26 cellular contexts compared by ENCODE assay signal in the genomic region with DNA sequence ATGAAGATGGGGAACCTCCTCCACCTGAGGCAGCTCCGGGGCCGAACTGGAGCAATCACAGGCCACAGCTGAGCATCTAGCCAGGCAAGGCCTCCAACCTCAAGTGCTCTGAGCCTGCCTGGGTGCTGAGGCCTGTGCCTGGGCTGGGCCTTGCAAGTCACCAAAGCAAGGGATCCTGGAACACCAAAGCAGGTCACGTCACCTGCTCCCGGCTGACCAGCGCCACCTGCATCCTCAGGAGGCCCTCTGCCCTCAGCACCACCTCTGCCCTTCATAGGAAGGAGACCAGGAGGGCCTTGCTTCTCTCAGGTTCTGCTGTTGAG.
"Had no signal": no experiment of that assay in that cellular context is flagged by ENCODE, and none has a peak within 500 bp of the region (broad histone marks: within the 10 kb centered on the region; RNA-seq: fewer than 3 reads in every experiment).

No MANE protein-coding gene starts in this region.

- H3K4me1 Mint-ChIP-seq: immature natural killer cell had no signal

- H3K4me1 ChIP-seq: body of pancreas, left lung, tibial nerve had no signal

- DNase-seq: activated B cell treated with CpG ODN at 0.5 μM for 24 hours; activated CD4-positive, alpha-beta memory T cell treated with anti-CD3 and anti-CD28 coated beads for 36 hours; activated CD4-positive, alpha-beta T cell treated with anti-CD3 and anti-CD28 coated beads for 36 hours; activated effector memory CD4-positive, alpha-beta T cell treated with anti-CD3 and anti-CD28 coated beads, Interleukin-2, amount 50 U/mL, for 16 hours; activated naive CD4-positive, alpha-beta T cell treated with anti-CD3 and anti-CD28 coated beads, Interleukin-2, amount 50 U/mL, for 16 hours; activated naive CD8-positive, alpha-beta T cell treated with anti-CD3 and anti-CD28 coated beads, Interleukin-2, amount 50 U/mL, for 24 hours; activated T-cell treated with anti-CD3 and anti-CD28 coated beads for 4 hours; body of pancreas; effector CD8-positive, alpha-beta T cell; foreskin melanocyte; glutamatergic neuron; immature natural killer cell; kidney glomerular epithelial cell; stimulated activated CD4-positive, alpha-beta T cell treated with anti-CD3 and anti-CD28 coated beads, Interleukin-2, amount 100 ng/mL, for 48 hours; stimulated activated naive CD4-positive, alpha-beta T cell treated with Interleukin-2 at 50 U/mL for 16 hours; T1000 had no signal

- H3K36me3 Mint-ChIP-seq: activated CD4-positive, alpha-beta memory T cell treated with anti-CD3 and anti-CD28 coated beads for 36 hours; immature natural killer cell; naive thymus-derived CD4-positive, alpha-beta T cell had no signal

- ATAC-seq: body of pancreas, esophagus mucosa, left lung had no signal

- H3K27ac Mint-ChIP-seq: activated B cell treated with CpG ODN at 0.5 μM for 24 hours; activated CD4-positive, alpha-beta memory T cell treated with anti-CD3 and anti-CD28 coated beads for 36 hours; activated CD4-positive, alpha-beta T cell treated with anti-CD3 and anti-CD28 coated beads for 36 hours; activated naive CD8-positive, alpha-beta T cell treated with anti-CD3 and anti-CD28 coated beads, Interleukin-2, amount 50 U/mL, for 24 hours; dendritic cell treated with granulocyte-macrophage colony-stimulating factor and Interleukin-4, amounts not matched to agents 40 ng/mL and 50 ng/mL, for 4 days; immature natural killer cell had no signal

- H3K27ac ChIP-seq: body of pancreas, cardiac muscle cell, hepatocyte, left lung, prostate gland, tibial nerve had no signal

- H3K4me3 ChIP-seq: body of pancreas, cardiac muscle cell, hepatocyte, left lung, lung, prostate gland, tibial nerve had no signal

- H3K4me3 Mint-ChIP-seq: activated B cell treated with CpG ODN at 0.5 μM for 24 hours; activated CD4-positive, alpha-beta memory T cell treated with anti-CD3 and anti-CD28 coated beads for 36 hours; activated CD4-positive, alpha-beta T cell treated with anti-CD3 and anti-CD28 coated beads for 36 hours; activated naive CD8-positive, alpha-beta T cell treated with anti-CD3 and anti-CD28 coated beads, Interleukin-2, amount 50 U/mL, for 24 hours; dendritic cell treated with granulocyte-macrophage colony-stimulating factor and Interleukin-4, amounts not matched to agents 40 ng/mL and 50 ng/mL, for 4 days; immature natural killer cell; neural crest cell had no signal

- H3K36me3 ChIP-seq: cardiac muscle cell, left lung, prostate gland, tibial nerve had no signal

- H3K9me3 Mint-ChIP-seq: activated B cell treated with CpG ODN at 0.5 μM for 24 hours; activated CD4-positive, alpha-beta memory T cell treated with anti-CD3 and anti-CD28 coated beads for 36 hours; activated naive CD8-positive, alpha-beta T cell treated with anti-CD3 and anti-CD28 coated beads, Interleukin-2, amount 50 U/mL, for 24 hours; dendritic cell treated with granulocyte-macrophage colony-stimulating factor and Interleukin-4, amounts not matched to agents 40 ng/mL and 50 ng/mL, for 4 days; immature natural killer cell; naive thymus-derived CD4-positive, alpha-beta T cell; neural crest cell had no signal

- H3K9me3 ChIP-seq: body of pancreas, left lung, prostate gland, tibial nerve had no signal

- H3K27me3 Mint-ChIP-seq: activated B cell treated with CpG ODN at 0.5 μM for 24 hours; activated CD4-positive, alpha-beta memory T cell treated with anti-CD3 and anti-CD28 coated beads for 36 hours; activated naive CD8-positive, alpha-beta T cell treated with anti-CD3 and anti-CD28 coated beads, Interleukin-2, amount 50 U/mL, for 24 hours had no signal
